ENCODE assay signal across 7 cellular contexts in the genomic region with DNA sequence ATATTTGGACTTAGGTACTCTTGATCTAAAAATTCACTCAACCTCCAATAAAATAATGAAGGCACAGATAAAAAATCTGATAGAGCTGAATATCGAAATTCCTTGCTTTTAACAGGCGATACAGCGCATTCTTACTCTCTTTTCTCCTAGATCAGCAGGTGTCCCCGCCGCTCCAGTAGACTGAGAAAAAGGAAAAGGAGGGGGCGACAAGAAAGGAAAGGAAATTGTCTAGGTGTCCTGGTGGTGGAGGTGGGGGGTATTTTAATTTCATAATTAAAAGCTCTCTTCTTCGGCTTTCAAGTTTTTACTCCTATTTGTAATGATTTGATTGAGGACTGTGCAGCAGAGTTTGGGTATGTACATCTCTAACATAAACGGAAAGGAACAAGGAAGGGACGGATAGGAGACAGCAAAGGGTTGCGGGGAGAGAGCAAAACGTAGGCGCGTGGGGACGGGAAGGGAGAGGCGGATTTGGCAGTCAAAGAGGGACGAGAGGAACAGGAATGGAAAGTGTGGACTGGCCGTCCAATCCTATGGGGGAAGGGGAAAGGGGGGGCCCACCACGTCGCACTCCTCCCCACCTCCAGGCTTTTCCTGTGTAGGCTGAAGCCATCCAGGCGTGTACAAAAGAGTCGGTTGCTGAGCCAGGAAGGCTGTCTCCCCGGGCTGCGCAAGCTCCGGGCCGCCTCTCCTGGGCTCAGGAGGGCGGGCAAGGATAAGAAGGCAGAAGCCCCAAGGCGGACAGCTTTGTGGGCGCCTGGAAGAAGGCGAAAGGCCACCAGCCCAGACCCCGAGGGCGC. TPM values are rescaled to one million over a fixed set of nuclear protein-coding genes. Genes with fewer than 3 reads are reported as not detected.
DNase-seq lines count a peak whose midpoint lies in the region; TF ChIP-seq lines count a peak whose summit lies in the region.

No MANE protein-coding gene starts in this region.

- CTCF ChIA-PET in mammary epithelial cell (lab: Charles Lee; ENCODE audit: low non-redundant PET), result no interaction called here

- H3K4me3 ChIP-seq in GM12865 (ENCODE audit: low read depth, low read length) (peak overlapping the region; percentile 81), HAP-1 (peak overlapping the region; percentile 47), mammary epithelial cell (replicated peaks in 1 of 3; ENCODE audit: insufficient read depth in 1 of 3, low read depth in 2 of 3, low read length in 3 of 3) (peak overlapping the region; percentile 53 to 81 (median 73)), iPS-20b (ENCODE audit: low read length) (peak overlapping the region; percentile 96), sigmoid colon (peak overlapping the region; percentile 67 to 90 (median 77))

- TSS peak; percentile 46 for BruUV-seq in mammary epithelial cell (replicated peaks; lab: Mats Ljungman, UMichigan)

- in situ Hi-C loops in HAP-1 (cut with MboI; ENCODE audit: low sequenced_read_pairs) (no loop called here), mammary epithelial cell (cut with MboI; ENCODE audit: low sequenced_read_pairs in 2 of 2) (no loop called here)

- peaks cover 31% of the 10 kb centered on the region for H3K79me2 ChIP-seq in mammary epithelial cell (ENCODE audit: insufficient read depth, low read length)

- peak overlapping the region; percentile 97 for H2AFZ ChIP-seq in mammary epithelial cell (ENCODE audit: low read depth, low read length)

- TF ChIP-seq POLR2A in sigmoid colon (IDR thresholded peaks at IDR 0.05), result peak; percentile 81 to 85

- H3K4me1 ChIP-seq in HAP-1, result peaks cover 32% of the 10 kb centered on the region
- peaks cover 14% of the 10 kb centered on the region for H3K4me1 ChIP-seq in mammary epithelial cell (ENCODE audit: insufficient read depth, low read length)
- H3K4me1 ChIP-seq in iPS-20b (ENCODE audit: insufficient read depth, low read length), result peaks cover 45% of the 10 kb centered on the region; the same call in 1 of the 2 replicates
- H3K4me1 ChIP-seq in sigmoid colon, result peaks cover 0 to 26% (median 12%) of the 10 kb centered on the region in 4 donors

- intact Hi-C loops in mammary epithelial cell (cut with micrococcal nuclease), result no loop called here
- intact Hi-C loops in sigmoid colon (cut with DNase I), result loop anchor here (5.0 to 10.0 kb wide), 2 partner anchors 247 to 496 kb away; a partner anchor contains a TSS

- 13% methylated on average over 17 of the region's 31 CpGs for WGBS in mammary epithelial cell (ENCODE audit: low coverage, missing lambda C conversion rate)
- 1 to 2% methylated on average over 31 of the region's 31 CpGs for WGBS in sigmoid colon, 2 donors

- dilution Hi-C loops in mammary epithelial cell (cut with HindIII; ENCODE audit: low sequenced_read_pairs), result no loop called here

- peak overlapping the region; percentile 92 for H3K4me2 ChIP-seq in mammary epithelial cell (ENCODE audit: insufficient read depth, low read depth, low read length)

- TF ChIP-seq EP300 in sigmoid colon (IDR thresholded peaks at IDR 0.05), result no peak

- no peak for TF ChIP-seq CTCF in GM12865 (IDR thresholded peaks at IDR 0.05; ENCODE audit: insufficient read depth, low read depth, low read length, missing control alignments)
- TF ChIP-seq CTCF in mammary epithelial cell (conservative IDR thresholded peaks at IDR 0.05 in 1 of 2, IDR thresholded peaks at IDR 0.05 in 1 of 2; ENCODE audit: extremely low read depth in 1 of 2, insufficient read depth in 1 of 2, low read depth in 1 of 2, low read length in 2 of 2), result peak in 1 of 2 donors; percentile 15
- TF ChIP-seq CTCF in sigmoid colon (IDR thresholded peaks at IDR 0.05), result peak in 2 of 4 experiments; percentile 29 to 48

- DNase-seq in GM12865 (ENCODE audit: low read depth) (peak; percentile 67), HAP-1 (ENCODE audit: low spot score in 2 of 2) (no peak), LoVo (ENCODE audit: low spot score) (peak; percentile 53), SHP77 treated with DMSO at 0.1 percent for 48 hours (lab: John Stamatoyannopoulos, UW) (peak; percentile 39), mammary epithelial cell (peak; percentile 68), sigmoid colon (peak; percentile 97)

- H3K9ac ChIP-seq in mammary epithelial cell (ENCODE audit: insufficient read depth, low read length), result peak overlapping the region; percentile 75
- peak overlapping the region; percentile 93 for H3K9ac ChIP-seq in iPS-20b (ENCODE audit: low read depth, low read length)

- H4K20me1 ChIP-seq in mammary epithelial cell (ENCODE audit: insufficient read depth, low read length), result no peaks in the 10 kb centered on the region

- H3K27ac ChIP-seq in mammary epithelial cell (ENCODE audit: insufficient read depth, low read depth, low read length) (peak overlapping the region; percentile 84), iPS-20b (ENCODE audit: low read length) (peak overlapping the region; percentile 75), sigmoid colon (peak overlapping the region; percentile 93 to 99 (median 98))

- H3K9me3 ChIP-seq in HAP-1 (no peaks in the 10 kb centered on the region), mammary epithelial cell (replicated peaks; ENCODE audit: insufficient read depth, low read length) (no peaks in the 10 kb centered on the region), iPS-20b (ENCODE audit: insufficient read depth, low read depth, low read length) (no peaks in the 10 kb centered on the region), sigmoid colon (no peaks in the 10 kb centered on the region)

- H3K27me3 ChIP-seq in HAP-1 (ENCODE audit: low read depth) (no peaks in the 10 kb centered on the region), mammary epithelial cell (ENCODE audit: insufficient read depth, low read length) (no peaks in the 10 kb centered on the region), iPS-20b (ENCODE audit: insufficient read depth, low read length) (peaks cover 7% of the 10 kb centered on the region), sigmoid colon (no peaks in the 10 kb centered on the region)

- no peaks in the 10 kb centered on the region for H3K36me3 ChIP-seq in HAP-1 (replicated peaks)
- H3K36me3 ChIP-seq in mammary epithelial cell (ENCODE audit: insufficient read depth, low read length), result no peaks in the 10 kb centered on the region
- no peaks in the 10 kb centered on the region for H3K36me3 ChIP-seq in iPS-20b (ENCODE audit: insufficient read depth, low read depth, low read length)
- H3K36me3 ChIP-seq in sigmoid colon, result no peaks in the 10 kb centered on the region

RNA-seq across cellular contexts. Expression of a gene that starts 0.9 kb away (rescaled TPM):
- total RNA-seq in mammary epithelial cell, result 10 to 100 TPM in 1 of 2 donors, 1 to 10 TPM in 1; 10.0 TPM
- 1.7 TPM for polyA plus RNA-seq in mammary epithelial cell
- polyA minus RNA-seq in mammary epithelial cell, result 11.0 TPM
- 10 to 100 TPM; 25.5 to 29.3 (median 27.9) TPM for total RNA-seq in sigmoid colon
- polyA plus RNA-seq in sigmoid colon, result 1 to 10 TPM; 2.4 to 2.5 (median 2.4) TPM

Comparison
In these comparisons a context has a peak if more than half of its experiments do, and no peak if none do; other contexts are left out.
1. DNase-seq: peak in GM12865 (single experiment), LoVo (single experiment), SHP77 treated with DMSO at 0.1 percent for 48 hours (single experiment), mammary epithelial cell (single experiment) and sigmoid colon (single experiment); none in HAP-1 (0 of 2).
2. Peak in every context shown above with its lines, with median percentiles within 50 percentile points of each other: H3K4me3 ChIP-seq and H3K27ac ChIP-seq.